ENCODE assay signal across 25 cellular contexts in the genomic region with DNA sequence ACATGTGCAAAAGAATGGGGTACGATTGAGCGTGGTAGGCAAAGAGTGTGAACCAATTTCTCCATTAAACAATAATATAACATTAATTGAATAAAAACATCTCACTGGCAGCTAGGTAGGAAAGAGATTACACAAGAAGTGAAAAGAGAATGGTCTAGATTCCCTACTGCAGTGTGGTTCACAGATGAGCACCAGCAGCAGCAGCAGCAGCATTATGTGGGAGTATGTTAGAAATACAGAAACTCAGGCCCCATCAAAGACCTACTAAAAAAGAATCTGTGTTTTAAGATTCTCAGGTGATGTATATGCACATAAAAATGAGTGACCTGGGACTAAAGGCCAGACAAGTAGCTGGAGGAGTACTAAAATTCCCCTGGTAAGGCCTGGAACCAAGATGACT.
A peak's percentile ranks its signal among the peaks of the same experiment; 100 is the strongest.
DNase-seq lines count a peak whose midpoint lies in the region; ATAC-seq and TF ChIP-seq lines count a peak whose summit lies in the region.
"Had no signal": no experiment of that assay in that cellular context is flagged by ENCODE, and none has a peak within 500 bp of the region (broad histone marks: within the 10 kb centered on the region; RNA-seq: fewer than 3 reads in every experiment).

No MANE protein-coding gene starts in this region.

- H3K9me3 Mint-ChIP-seq in activated T-cell treated with anti-CD3 and anti-CD28 coated beads, Interleukin-2, amount 50 U/mL, for 72 hours = no peaks in the 10 kb centered on the region

- intact Hi-C loops in dorsolateral prefrontal cortex (cut with DNase I) = no loop called here
- intact Hi-C loops in upper lobe of right lung (cut with DNase I) = no loop called here

- H3K4me3 Mint-ChIP-seq in activated T-cell treated with anti-CD3 and anti-CD28 coated beads, Interleukin-2, amount 50 U/mL, for 72 hours = no peak overlapping the region

- no peaks in the 10 kb centered on the region for H3K9me3 ChIP-seq in upper lobe of right lung
- no peaks in the 10 kb centered on the region for H3K9me3 ChIP-seq in MG63
- H3K9me3 ChIP-seq: breast epithelium, SJCRH30, stomach, uterus had no signal

- TF ChIP-seq CTCF in GM13976 (IDR thresholded peaks at IDR 0.05; ENCODE audit: borderline replicate concordance, control extremely low read depth, extremely low read depth, insufficient read depth, missing control alignments) (no peak), dorsolateral prefrontal cortex (IDR thresholded peaks at IDR 0.05 in 54 of 56, conservative IDR thresholded peaks at IDR 0.05 in 2 of 56; ENCODE audit: low read depth in 1 of 56, partially characterized antibody in 56 of 56) (no peak), upper lobe of right lung (IDR thresholded peaks at IDR 0.05) (no peak)

- peak overlapping the region; percentile 74 for H3K27ac Mint-ChIP-seq in activated T-cell treated with anti-CD3 and anti-CD28 coated beads, Interleukin-2, amount 50 U/mL, for 72 hours

- peak overlapping the region in 56 of 59 donors; percentile 13 to 88 (median 71) for H3K27ac ChIP-seq in dorsolateral prefrontal cortex
- peak overlapping the region; percentile 30 for H3K27ac ChIP-seq in temporal lobe (ENCODE audit: low read depth, low read length)
- no peak overlapping the region for H3K27ac ChIP-seq in upper lobe of right lung
- H3K27ac ChIP-seq: breast epithelium, epithelial cell of prostate, foreskin keratinocyte, parathyroid adenoma, SJCRH30, stomach, uterus had no signal

- H3K36me3 Mint-ChIP-seq in activated T-cell treated with anti-CD3 and anti-CD28 coated beads, Interleukin-2, amount 50 U/mL, for 72 hours (ENCODE audit: insufficient read depth in 2 of 2) = peaks cover 6 to 25% of the 10 kb centered on the region in 2 donors

- in situ Hi-C loops in GM13976 (cut with MboI; ENCODE audit: low sequenced_read_pairs, unreplicated experiment) = no loop called here

- H3K36me3 ChIP-seq in upper lobe of right lung = peaks cover 18% of the 10 kb centered on the region
- peaks cover 20% of the 10 kb centered on the region for H3K36me3 ChIP-seq in MG63
- H3K36me3 ChIP-seq: breast epithelium, uterus had no signal

- H3K27me3 Mint-ChIP-seq in activated T-cell treated with anti-CD3 and anti-CD28 coated beads, Interleukin-2, amount 50 U/mL, for 72 hours (ENCODE audit: low read depth) = no peaks in the 10 kb centered on the region

- no peak for DNase-seq in activated T-cell treated with anti-CD3 and anti-CD28 coated beads, Interleukin-2, amount 50 U/mL, for 72 hours
- DNase-seq in activated T-cell treated with anti-CD3 and anti-CD28 coated beads, Interleukin-2, amount 50 U/mL, for 1 hour = no peak
- DNase-seq in GM13976 (ENCODE audit: low spot score) = peak; percentile 24
- DNase-seq in dorsolateral prefrontal cortex = no peak
- DNase-seq in NCI-H2196 (lab: John Stamatoyannopoulos, UW; ENCODE audit: unreplicated experiment) = no peak
- DNase-seq in upper lobe of right lung = no peak
- no peak for DNase-seq in MG63
- DNase-seq: activated CD8-positive, alpha-beta memory T cell treated with anti-CD3 and anti-CD28 coated beads, Interleukin-2, amount 50 U/mL, for 4 hours; DND-41; foreskin keratinocyte; hippocampal formation; islet precursor cell; KBM-7; NCI-H187; NCI-H446; stomach; T-helper 9 cell; uterus had no signal

- H3K4me3 ChIP-seq in dorsolateral prefrontal cortex (no peak overlapping the region), upper lobe of right lung (no peak overlapping the region), MG63 (no peak overlapping the region)
- H3K4me3 ChIP-seq: breast epithelium, SJCRH30, stomach, uterus had no signal

- H3K4me1 Mint-ChIP-seq in activated T-cell treated with anti-CD3 and anti-CD28 coated beads, Interleukin-2, amount 50 U/mL, for 72 hours (ENCODE audit: low read depth) = peaks cover 46% of the 10 kb centered on the region

- peak in 1 of 2 donors; percentile 39 for ATAC-seq in activated T-cell treated with anti-CD3 and anti-CD28 coated beads, Interleukin-2, amount 50 U/mL, for 72 hours (replicated peaks in 1 of 2)
- ATAC-seq in upper lobe of right lung = no peak
- ATAC-seq: foreskin keratinocyte, Panc1, sciatic nerve had no signal

- H3K4me1 ChIP-seq in upper lobe of right lung = peaks cover 10% of the 10 kb centered on the region
- H3K4me1 ChIP-seq: foreskin keratinocyte, SJCRH30 had no signal

- H3K27me3 ChIP-seq in dorsolateral prefrontal cortex = no peaks in the 10 kb centered on the region
- H3K27me3 ChIP-seq in upper lobe of right lung = no peaks in the 10 kb centered on the region
- H3K27me3 ChIP-seq in MG63 = no peaks in the 10 kb centered on the region
- H3K27me3 ChIP-seq: breast epithelium, foreskin keratinocyte, SJCRH30, stomach, uterus had no signal
